ENCODE assay signal across 7 cellular contexts in the genomic region with DNA sequence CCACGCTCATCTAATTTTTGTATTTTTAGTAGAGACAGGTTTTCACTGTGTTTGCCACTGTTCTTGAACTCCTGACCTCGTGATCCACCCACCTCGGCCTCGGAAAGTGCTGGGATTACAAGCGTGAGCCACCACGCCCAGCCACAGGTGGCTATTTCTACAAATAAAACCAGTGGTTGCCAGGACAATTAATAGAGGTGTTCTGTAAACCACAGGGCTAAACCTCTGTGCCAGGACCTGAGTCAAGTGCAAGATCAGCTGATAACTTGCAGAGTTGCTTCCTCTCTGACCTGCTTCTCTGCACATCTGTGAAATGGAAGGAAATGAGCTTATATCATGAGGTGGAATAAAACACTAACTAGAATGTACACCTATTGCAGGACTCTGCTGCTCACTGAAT.
DNase-seq lines count a peak whose midpoint lies in the region; ATAC-seq and TF ChIP-seq lines count a peak whose summit lies in the region.

No MANE protein-coding gene starts in this region.

- no peaks in the 10 kb centered on the region for H3K27me3 ChIP-seq in lower lobe of right lung (ENCODE audit: low read depth)
- H3K27me3 ChIP-seq in ascending aorta = no peaks in the 10 kb centered on the region

- no peak for TF ChIP-seq CTCF in lower lobe of right lung (IDR thresholded peaks at IDR 0.05)
- TF ChIP-seq CTCF in ascending aorta (IDR thresholded peaks at IDR 0.05) = no peak

- DNase-seq in T-helper 22 cell (ENCODE audit: low read depth) (peak; percentile 39), lower lobe of right lung (peak; percentile 51), medulla oblongata (ENCODE audit: extremely low spot score) (no peak), iPS-NIHi7 (ENCODE audit: extremely low spot score) (no peak), ascending aorta (ENCODE audit: low spot score in 2 of 2) (no peak)

- intact Hi-C loops in lower lobe of right lung (cut with DNase I) = no loop called here
- intact Hi-C loops in ascending aorta (cut with DNase I) = no loop called here

- H3K9me3 ChIP-seq in lower lobe of right lung (no peaks in the 10 kb centered on the region), ascending aorta (no peaks in the 10 kb centered on the region)

- ATAC-seq in GM18867 (IDR thresholded peaks at IDR 0.05; ENCODE audit: unreplicated experiment) (peak; percentile 55), HG03432 (IDR thresholded peaks at IDR 0.05; ENCODE audit: unreplicated experiment) (peak; percentile 71), lower lobe of right lung (peak; percentile 14 to 66)

- H3K36me3 ChIP-seq in lower lobe of right lung = no peaks in the 10 kb centered on the region
- no peaks in the 10 kb centered on the region for H3K36me3 ChIP-seq in ascending aorta

- H3K4me3 ChIP-seq in lower lobe of right lung = no peak overlapping the region
- no peak overlapping the region for H3K4me3 ChIP-seq in ascending aorta

- H3K27ac ChIP-seq in lower lobe of right lung (no peak overlapping the region), ascending aorta (no peak overlapping the region)

- H3K4me1 ChIP-seq in lower lobe of right lung = peaks cover 15% of the 10 kb centered on the region
- peaks cover 0 to 2% of the 10 kb centered on the region in 2 donors for H3K4me1 ChIP-seq in ascending aorta

Comparison
In these comparisons a context has a peak if more than half of its experiments do, and no peak if none do; other contexts are left out.
1. DNase-seq: peak in T-helper 22 cell (single experiment) and lower lobe of right lung (single experiment); none in medulla oblongata (single experiment), iPS-NIHi7 (single experiment) and ascending aorta (0 of 2).
2. Peak in every context shown above with its lines, with median percentiles within 50 percentile points of each other: ATAC-seq.